In genomic region chr20:58388882-58389323, GRCh38 we compare ENCODE assay signal across 7 cellular contexts. TPM values are rescaled to one million over a fixed set of nuclear protein-coding genes. Genes with fewer than 3 reads are reported as not detected.
DNase-seq lines count a peak whose midpoint lies in the region; ATAC-seq and TF ChIP-seq lines count a peak whose summit lies in the region.

TSS of gene VAPB (plus strand) at chr20:58389229. CDS start at chr20:58389460, 231 bp downstream.

- H3K79me2 ChIP-seq in hepatocyte = peaks cover 48% of the 10 kb centered on the region

- H3K4me3 ChIP-seq in hepatocyte (peak within 1 kb of the TSS; percentile 69), retinal pigment epithelial cell (ENCODE audit: low read length) (peak within 1 kb of the TSS; percentile 82)

- no peaks in the 10 kb centered on the region for H3K9me2 ChIP-seq in hepatocyte (replicated peaks; ENCODE audit: insufficient read depth)

- no peaks in the 10 kb centered on the region for H3K9me3 ChIP-seq in hepatocyte (ENCODE audit: low read depth)

- peaks cover 28% of the 10 kb centered on the region for H4K20me1 ChIP-seq in hepatocyte (ENCODE audit: insufficient read depth, poor library complexity, severe bottlenecking)

- H2AFZ ChIP-seq in hepatocyte = peak within 1 kb of the TSS; percentile 69

- peak; percentile 80 for DNase-seq in NCI-H2029 treated with DMSO at 0.1 percent for 48 hours (lab: John Stamatoyannopoulos, UW)
- peak; percentile 88 for DNase-seq in T1000 (lab: John Stamatoyannopoulos, UW)
- DNase-seq in astrocyte of the hippocampus (ENCODE audit: low read depth, low spot score) = peak; percentile 99
- DNase-seq in hepatocyte (ENCODE audit: low spot score) = peak; percentile 99
- DNase-seq in retinal pigment epithelial cell (ENCODE audit: low read depth) = peak; percentile 75

- peak within 1 kb of the TSS; percentile 89 for H3K4me2 ChIP-seq in hepatocyte

- H3K27me3 ChIP-seq in hepatocyte = no peaks in the 10 kb centered on the region

- 2% methylated on average over 19 of the region's 51 CpGs for WGBS in hepatocyte (ENCODE audit: low lambda C conversion rate, missing lambda C conversion rate)

- peak within 1 kb of the TSS; percentile 96 for H3K27ac ChIP-seq in hepatocyte

- TF ChIP-seq CTCF in hepatocyte (IDR thresholded peaks at IDR 0.05; ENCODE audit: poor library complexity) = no peak
- TF ChIP-seq CTCF in retinal pigment epithelial cell (conservative IDR thresholded peaks at IDR 0.05; ENCODE audit: low read depth, low read length) = no peak

- no peaks in the 10 kb centered on the region for H3K36me3 ChIP-seq in hepatocyte (replicated peaks; ENCODE audit: insufficient read depth, low read depth)

- H3K4me1 ChIP-seq in hepatocyte (ENCODE audit: insufficient read depth) = peaks cover 13% of the 10 kb centered on the region

- peak; percentile 90 for ATAC-seq in GM18517 (IDR thresholded peaks at IDR 0.05; ENCODE audit: unreplicated experiment)
- peak; percentile 94 for ATAC-seq in HG03025 (IDR thresholded peaks at IDR 0.05; ENCODE audit: low FRiP score, unreplicated experiment)

RNA-seq across cellular contexts. Expression of gene VAPB, which starts in this region (rescaled TPM):
- 26.8 and 32.1 TPM in 2 replicates for total RNA-seq in hepatocyte
- 40.1 and 49.6 TPM in 2 replicates for polyA plus RNA-seq in hepatocyte

Comparison
In these comparisons a context has a peak if more than half of its experiments do, and no peak if none do; other contexts are left out.
1. Peak in every context shown above with its lines: DNase-seq, ATAC-seq, H3K4me3 ChIP-seq and H3K27ac ChIP-seq.